ENCODE assay signal across 16 cellular contexts in the genomic region with DNA sequence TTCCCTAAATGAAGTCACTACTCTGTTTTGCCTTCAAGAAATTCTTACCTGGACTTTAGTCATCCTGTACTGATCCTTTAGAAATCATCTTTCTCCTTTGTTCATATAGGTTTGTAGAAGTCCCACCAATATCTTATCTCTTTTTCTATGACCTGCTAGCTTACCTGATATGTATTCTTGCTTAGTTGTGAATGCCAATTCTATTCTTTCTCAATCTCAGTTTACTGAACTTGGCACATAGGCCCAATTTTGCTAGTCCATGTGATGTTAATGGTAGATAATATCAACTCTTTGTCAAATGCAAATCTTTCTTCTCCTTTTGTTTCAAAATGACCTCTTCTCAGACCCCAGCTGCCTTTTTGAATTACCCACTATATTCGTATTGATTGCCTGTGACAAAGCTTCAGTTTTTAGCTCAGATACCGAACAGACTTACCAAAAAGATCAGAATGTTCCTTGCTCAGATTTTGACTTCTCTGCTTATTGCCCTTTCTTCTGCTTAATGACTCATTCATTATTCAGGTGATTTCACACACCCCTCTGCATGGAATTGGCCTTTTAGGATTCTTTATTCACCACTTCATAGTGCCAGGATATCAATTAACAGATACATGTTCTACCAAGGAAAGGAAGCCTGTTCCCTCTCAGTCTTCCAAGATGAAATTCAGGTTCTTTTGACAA. TPM values are rescaled to one million over a fixed set of nuclear protein-coding genes. Genes with fewer than 3 reads are reported as not detected.
DNase-seq lines count a peak whose midpoint lies in the region; ATAC-seq, FAIRE-seq and TF ChIP-seq lines count a peak whose summit lies in the region.
"Had no signal": no experiment of that assay in that cellular context is flagged by ENCODE, and none has a peak within 500 bp of the region (broad histone marks: within the 10 kb centered on the region; RNA-seq: fewer than 3 reads in every experiment).

No MANE protein-coding gene starts in this region.

- no peaks in the 10 kb centered on the region for H3K27me3 ChIP-seq in endothelial cell of umbilical vein (ENCODE audit: control insufficient read depth in 2 of 2, insufficient read depth in 2 of 2, low read length in 2 of 2)
- H3K27me3 ChIP-seq: body of pancreas had no signal

- WGBS in A549 (ENCODE audit: missing lambda C conversion rate) = 90% methylated on average over 2 of the region's 2 CpGs

- no peaks in the 10 kb centered on the region for H3K9me3 Mint-ChIP-seq in osteocyte (ENCODE audit: unreplicated experiment)
- no peaks in the 10 kb centered on the region for H3K9me3 Mint-ChIP-seq in stimulated activated memory B cell treated with anti-CD40 and anti-IgM and Interleukin-4, amounts not matched to agents 10 μg/mL and 1 μg/mL and 100 μg/mL, for 72 hours
- H3K9me3 Mint-ChIP-seq: activated B cell treated with CpG ODN at 0.5 μM for 24 hours; GM23338; naive thymus-derived CD8-positive, alpha-beta T cell had no signal

- no peak for TF ChIP-seq CTCF in A549 (IDR thresholded peaks at IDR 0.05)
- no peak for TF ChIP-seq CTCF in endothelial cell of umbilical vein (IDR thresholded peaks at IDR 0.05; ENCODE audit: extremely low read depth in 1 of 2, insufficient read depth in 1 of 2, low read depth in 1 of 2, low read length in 2 of 2)
- no peak for TF ChIP-seq CTCF in osteocyte (IDR thresholded peaks at IDR 0.05)

- TF ChIP-seq POLR2A in A549 (IDR thresholded peaks at IDR 0.05; ENCODE audit: low read length) = no peak
- no peak for TF ChIP-seq POLR2A in endothelial cell of umbilical vein (IDR thresholded peaks at IDR 0.05; ENCODE audit: low read depth, low read length)

- H2AFZ ChIP-seq in endothelial cell of umbilical vein (ENCODE audit: low read depth, low read length) = no peak overlapping the region
- H2AFZ ChIP-seq: GM23338 had no signal

- H3K36me3 ChIP-seq in SK-N-MC (ENCODE audit: insufficient read depth, low read length) (peaks cover 76% of the 10 kb centered on the region), endothelial cell of umbilical vein (ENCODE audit: control insufficient read depth in 2 of 2, extremely low read depth in 1 of 2, insufficient read depth in 2 of 2, low read length in 2 of 2) (peaks cover 23 to 25% of the 10 kb centered on the region in 2 experiments)

- POLR2A ChIA-PET in A549 (lab: Yijun Ruan, JAX) (no interaction called here), endothelial cell of umbilical vein (lab: Charles Lee) (interaction anchor here (0.7 to 1.5 kb wide), 3 partner anchors 20 to 105 kb away, joined by 3 to 4 read pairs (median 4); a partner anchor contains a TSS)

- no peak for ATAC-seq in A549
- ATAC-seq in stimulated activated memory B cell treated with anti-CD40 and anti-IgM and Interleukin-4, amounts not matched to agents 10 μg/mL and 1 μg/mL and 100 μg/mL, for 72 hours = no peak
- no peak for ATAC-seq in HG02763 (IDR thresholded peaks at IDR 0.05; ENCODE audit: unreplicated experiment)
- ATAC-seq: body of pancreas; GM23338; naive thymus-derived CD8-positive, alpha-beta T cell had no signal

- H3K4me1 ChIP-seq in A549 = peaks cover 18% of the 10 kb centered on the region
- peaks cover 49% of the 10 kb centered on the region for H3K4me1 ChIP-seq in endothelial cell of umbilical vein (ENCODE audit: control insufficient read depth, extremely low read depth, insufficient read depth, low read length)

- H3K4me2 ChIP-seq in A549 (peak overlapping the region; percentile 5; the same call in 1 of the 3 replicates), endothelial cell of umbilical vein (ENCODE audit: insufficient read depth, low read length) (peak overlapping the region; percentile 74)
- H3K4me2 ChIP-seq: GM23338 had no signal

- H3K27ac ChIP-seq in A549 (peak overlapping the region in 1 of 2 experiments; percentile 1; a peak in 1 of 6 replicates), SK-N-MC (0 out of 2 replicates have a peak overlapping the region, but pooled peaks have one; percentile 21), endothelial cell of umbilical vein (ENCODE audit: insufficient read depth, low read depth, low read length) (peak overlapping the region; percentile 90)

- H4K20me1 ChIP-seq in endothelial cell of umbilical vein (replicated peaks; ENCODE audit: control insufficient read depth, extremely low read depth, insufficient read depth, low read length) = no peaks in the 10 kb centered on the region

- dilution Hi-C loops in endothelial cell of umbilical vein (cut with MboI; ENCODE audit: extremely low pct_ligation_motif_present, low sequenced_read_pairs) = no loop called here

- no peak overlapping the region for H3K4me3 Mint-ChIP-seq in osteocyte (ENCODE audit: unreplicated experiment)
- no peak overlapping the region for H3K4me3 Mint-ChIP-seq in stimulated activated memory B cell treated with anti-CD40 and anti-IgM and Interleukin-4, amounts not matched to agents 10 μg/mL and 1 μg/mL and 100 μg/mL, for 72 hours
- H3K4me3 Mint-ChIP-seq: activated B cell treated with CpG ODN at 0.5 μM for 24 hours; GM23338; naive thymus-derived CD8-positive, alpha-beta T cell had no signal

- H3K9me1 ChIP-seq in endothelial cell of umbilical vein (replicated peaks; ENCODE audit: control insufficient read depth, extremely low read depth, insufficient read depth, low read length) = no peaks in the 10 kb centered on the region

- TSS peak; percentile 96 for BruUV-seq in endothelial cell of umbilical vein (replicated peaks; lab: Mats Ljungman, UMichigan)

- TF ChIP-seq RAD21 in A549 (conservative IDR thresholded peaks at IDR 0.05 in 1 of 2, IDR thresholded peaks at IDR 0.05 in 1 of 2) = no peak

- DNase-seq in A549 (ENCODE audit: low read depth in 1 of 2, low spot score in 1 of 2) (no peak), SK-N-MC (ENCODE audit: low read depth, low spot score) (no peak), endothelial cell of umbilical vein (ENCODE audit: low read depth, low spot score) (no peak), osteocyte (ENCODE audit: extremely low spot score, unreplicated experiment) (no peak), NCI-H1048 (lab: John Stamatoyannopoulos, UW) (no peak), NAMALWA (ENCODE audit: low spot score) (no peak)
- DNase-seq: activated B cell treated with CpG ODN at 0.5 μM for 24 hours; AML-193; naive thymus-derived CD8-positive, alpha-beta T cell; NCI-H1105; NCI-H526; SHP77 had no signal

- no peak overlapping the region for H3K4me3 ChIP-seq in A549
- no peak overlapping the region for H3K4me3 ChIP-seq in SK-N-MC
- H3K4me3 ChIP-seq in endothelial cell of umbilical vein (replicated peaks in 1 of 3; ENCODE audit: insufficient read depth in 1 of 3, low read depth in 1 of 3, low read length in 3 of 3) = peak overlapping the region in 1 of 3 experiments; percentile 9
- H3K4me3 ChIP-seq: body of pancreas, GM23338 had no signal

- FAIRE-seq in A549 (lab: Jason Lieb, UNC) (no peak), endothelial cell of umbilical vein (lab: Jason Lieb, UNC) (peak; percentile 21)

- H3K9me3 ChIP-seq in A549 (no peaks in the 10 kb centered on the region), SK-N-MC (ENCODE audit: low read depth, low read length) (no peaks in the 10 kb centered on the region), endothelial cell of umbilical vein (replicated peaks; ENCODE audit: control insufficient read depth, insufficient read depth, low read length) (no peaks in the 10 kb centered on the region)
- H3K9me3 ChIP-seq: body of pancreas had no signal

- TF ChIP-seq EP300 in A549 (IDR thresholded peaks at IDR 0.05) = no peak

- peaks cover 29% of the 10 kb centered on the region for H3K4me1 Mint-ChIP-seq in osteocyte (ENCODE audit: unreplicated experiment)
- H3K4me1 Mint-ChIP-seq in stimulated activated memory B cell treated with anti-CD40 and anti-IgM and Interleukin-4, amounts not matched to agents 10 μg/mL and 1 μg/mL and 100 μg/mL, for 72 hours = peaks cover 5% of the 10 kb centered on the region
- H3K4me1 Mint-ChIP-seq: activated B cell treated with CpG ODN at 0.5 μM for 24 hours, GM23338 had no signal

- H3K9ac ChIP-seq in SK-N-MC (ENCODE audit: insufficient read length) (no peak overlapping the region), endothelial cell of umbilical vein (replicated peaks; ENCODE audit: extremely low read depth, insufficient read depth, low read length) (peak overlapping the region; percentile 75)

- peaks cover 33% of the 10 kb centered on the region for H3K36me3 Mint-ChIP-seq in osteocyte (ENCODE audit: unreplicated experiment)
- peaks cover 31% of the 10 kb centered on the region for H3K36me3 Mint-ChIP-seq in stimulated activated memory B cell treated with anti-CD40 and anti-IgM and Interleukin-4, amounts not matched to agents 10 μg/mL and 1 μg/mL and 100 μg/mL, for 72 hours

- CTCF ChIA-PET in A549 (lab: Yijun Ruan, JAX) (interaction anchor here (0.9 to 3.0 kb wide), 8 partner anchors 10 to 368 kb away, joined by 3 to 9 read pairs (median 4); no protein-coding TSS in a partner anchor), endothelial cell of umbilical vein (lab: Charles Lee) (interaction anchor here (0.8 to 5.3 kb wide), 12 partner anchors 9 to 290 kb away, joined by 3 to 49 read pairs (median 4); a partner anchor contains a TSS)

- H3K27ac Mint-ChIP-seq in osteocyte (ENCODE audit: unreplicated experiment) = peak overlapping the region; percentile 75
- H3K27ac Mint-ChIP-seq in stimulated activated memory B cell treated with anti-CD40 and anti-IgM and Interleukin-4, amounts not matched to agents 10 μg/mL and 1 μg/mL and 100 μg/mL, for 72 hours = no peak overlapping the region
- H3K27ac Mint-ChIP-seq: activated B cell treated with CpG ODN at 0.5 μM for 24 hours, GM23338 had no signal

- H3K27me3 Mint-ChIP-seq in osteocyte (ENCODE audit: unreplicated experiment) = no peaks in the 10 kb centered on the region
- H3K27me3 Mint-ChIP-seq in stimulated activated memory B cell treated with anti-CD40 and anti-IgM and Interleukin-4, amounts not matched to agents 10 μg/mL and 1 μg/mL and 100 μg/mL, for 72 hours = no peaks in the 10 kb centered on the region
- H3K27me3 Mint-ChIP-seq: activated B cell treated with CpG ODN at 0.5 μM for 24 hours; naive thymus-derived CD8-positive, alpha-beta T cell had no signal

- peaks cover 42% of the 10 kb centered on the region for H3K79me2 ChIP-seq in endothelial cell of umbilical vein (ENCODE audit: control insufficient read depth, insufficient read depth, low read length)

- intact Hi-C loops in endothelial cell of umbilical vein (cut with micrococcal nuclease) = loop anchor here (1.0 kb wide), 2 partner anchors 10 to 20 kb away; a partner anchor contains a TSS

RNA-seq across cellular contexts. Expression of a gene that starts 20.6 kb away (rescaled TPM):
- polyA plus RNA-seq in A549 (2011; rRNA removed) (72.3 and 77.5 TPM in 2 replicates), A549 (2017; fragmentation: RNase III; extraction: RNeasy Plus Mini Kit Qiagen cat#74134 plus additional on column Dnase treatment) (40.0 to 40.3 TPM (median 40.1 TPM) in 3 replicates), endothelial cell of umbilical vein (53.4 and 74.6 TPM in 2 replicates)
- 29.5 and 40.1 TPM in 2 replicates for polyA plus RNA-seq in A549 (2012; cell fraction: cytosol; rRNA removed)
- 37.5 and 45.8 TPM in 2 replicates for polyA plus RNA-seq in A549 (2012; cell fraction: nucleus; rRNA removed)
- 53.3 and 53.9 TPM in 2 replicates for polyA minus RNA-seq in A549 (2011; rRNA and poly(A)+ RNA removed)
- total RNA-seq in endothelial cell of umbilical vein (104 and 114 TPM in 2 replicates), osteocyte (63.3 and 65.0 TPM in 2 replicates)
- 45.5 and 50.1 TPM in 2 replicates for polyA plus RNA-seq in endothelial cell of umbilical vein (2011; cell fraction: cytosol; rRNA removed)
- polyA plus RNA-seq in endothelial cell of umbilical vein (2011; cell fraction: nucleus; rRNA removed) = 107 and 131 TPM in 2 replicates
- polyA plus RNA-seq in endothelial cell of umbilical vein (2012) = 44.5 and 54.7 TPM in 2 replicates
- polyA minus RNA-seq in endothelial cell of umbilical vein = 110 and 137 TPM in 2 replicates
- 61.2 TPM for polyA minus RNA-seq in endothelial cell of umbilical vein (2011; cell fraction: cytosol; rRNA and poly(A)+ RNA removed)
- 56.8 and 85.5 TPM in 2 replicates for polyA minus RNA-seq in endothelial cell of umbilical vein (2011; cell fraction: nucleus; rRNA and poly(A)+ RNA removed)

RNA-seq across cellular contexts. Expression of a gene that starts 39.2 kb away (rescaled TPM):
- polyA plus RNA-seq in A549 (2011; rRNA removed) (10.0 and 13.8 TPM in 2 replicates), A549 (2017; fragmentation: RNase III; extraction: RNeasy Plus Mini Kit Qiagen cat#74134 plus additional on column Dnase treatment) (10.6 to 15.0 TPM (median 14.4 TPM) in 3 replicates), endothelial cell of umbilical vein (78.2 and 95.1 TPM in 2 replicates)
- 14.8 and 20.2 TPM in 2 replicates for polyA plus RNA-seq in A549 (2012; cell fraction: cytosol; rRNA removed)
- 14.9 and 15.3 TPM in 2 replicates for polyA plus RNA-seq in A549 (2012; cell fraction: nucleus; rRNA removed)
- polyA minus RNA-seq in A549 (2011; rRNA and poly(A)+ RNA removed) = 10.2 and 18.1 TPM in 2 replicates
- total RNA-seq in endothelial cell of umbilical vein (21.2 and 25.6 TPM in 2 replicates), osteocyte (31.4 and 32.1 TPM in 2 replicates)
- 38.6 and 43.1 TPM in 2 replicates for polyA plus RNA-seq in endothelial cell of umbilical vein (2011; cell fraction: cytosol; rRNA removed)
- 13.5 and 15.9 TPM in 2 replicates for polyA plus RNA-seq in endothelial cell of umbilical vein (2011; cell fraction: nucleus; rRNA removed)
- polyA plus RNA-seq in endothelial cell of umbilical vein (2012) = 20.6 and 26.7 TPM in 2 replicates
- polyA minus RNA-seq in endothelial cell of umbilical vein = 24.6 and 26.2 TPM in 2 replicates
- not detected for polyA minus RNA-seq in endothelial cell of umbilical vein (2011; cell fraction: cytosol; rRNA and poly(A)+ RNA removed)
- 3.6 and 4.4 TPM in 2 replicates for polyA minus RNA-seq in endothelial cell of umbilical vein (2011; cell fraction: nucleus; rRNA and poly(A)+ RNA removed)
- polyA plus RNA-seq: naive thymus-derived CD8-positive, alpha-beta T cell had no signal
